Comparison of ENCODE assay signal across 8 cellular contexts in the genomic region with DNA sequence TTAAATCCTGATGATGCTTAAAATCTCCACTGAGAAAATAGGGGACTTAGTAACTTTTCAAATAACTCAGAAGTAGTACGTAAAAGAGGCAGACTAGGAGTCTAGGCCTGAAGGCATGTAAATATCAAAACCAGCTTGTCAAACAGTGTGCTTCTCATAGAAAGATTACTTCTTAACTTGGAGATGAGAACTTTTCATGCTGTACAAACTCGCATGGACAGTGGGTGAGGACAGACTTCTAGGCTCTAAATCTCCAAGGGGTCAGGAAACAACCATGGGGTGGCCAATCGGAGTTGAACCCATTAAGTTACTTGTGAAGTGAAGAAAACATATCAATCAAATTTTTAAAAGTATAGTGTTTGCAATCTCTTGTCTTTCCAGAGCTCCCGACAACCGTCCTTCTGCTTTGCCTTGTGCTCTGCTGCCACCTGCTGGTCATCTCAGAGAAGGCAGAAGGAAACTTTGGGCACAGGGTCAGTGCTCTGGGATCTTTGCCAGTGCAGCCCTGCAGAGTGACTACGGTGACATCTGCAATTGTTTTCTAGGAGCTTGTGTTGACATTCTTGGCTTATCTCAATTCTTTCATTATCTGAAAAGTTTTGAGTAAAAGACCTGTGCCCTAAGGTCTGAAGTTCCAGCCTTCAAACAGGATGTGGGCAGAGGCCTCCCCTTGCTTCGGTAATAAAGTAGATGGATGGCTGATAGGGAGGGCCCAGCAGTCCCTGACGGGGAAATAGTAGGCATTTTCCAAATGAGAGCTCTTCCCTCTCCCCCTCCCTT.
A peak's percentile ranks its signal among the peaks of the same experiment; 100 is the strongest.
DNase-seq lines count a peak whose midpoint lies in the region; ATAC-seq and TF ChIP-seq lines count a peak whose summit lies in the region.

No MANE protein-coding gene starts in this region.

- no peaks in the 10 kb centered on the region for H3K36me3 ChIP-seq in lower lobe of right lung

- peaks cover 20% of the 10 kb centered on the region for H3K4me1 ChIP-seq in lower lobe of right lung

- H3K4me3 ChIP-seq in lower lobe of right lung = no peak overlapping the region

- H3K27me3 ChIP-seq in lower lobe of right lung (ENCODE audit: low read depth) = no peaks in the 10 kb centered on the region

- intact Hi-C loops in lower lobe of right lung (cut with DNase I) = loop anchor here (10.0 kb wide), 1 partner anchor 453 kb away; no protein-coding TSS in a partner anchor

- DNase-seq in AML-193 (lab: John Stamatoyannopoulos, UW) = peak; percentile 59 to 64
- peak; percentile 11 for DNase-seq in NCI-H524 treated with DMSO at 0.1 percent for 48 hours (lab: John Stamatoyannopoulos, UW)
- DNase-seq in activated CD4-positive, alpha-beta T cell treated with anti-CD3 and anti-CD28 coated beads, Interleukin-2, amount 50 U/mL, for 1 hour = peak; percentile 78
- peak; percentile 73 to 79 for DNase-seq in dermis microvascular lymphatic vessel endothelial cell (ENCODE audit: low read depth in 2 of 2)
- DNase-seq in lower lobe of right lung = peak; percentile 81
- DNase-seq in stimulated activated CD4-positive, alpha-beta T cell treated with anti-CD3 and anti-CD28 coated beads, TNF-alpha, amount 100 ng/mL, for 4 hours (ENCODE audit: low read depth in 3 of 3) = peak; percentile 50 to 59 (median 51)

- ATAC-seq in GM19023 (IDR thresholded peaks at IDR 0.05; ENCODE audit: unreplicated experiment) (peak; percentile 87), HG03280 (IDR thresholded peaks at IDR 0.05; ENCODE audit: unreplicated experiment) (peak; percentile 95), lower lobe of right lung (peak; percentile 92 to 93)

- H3K27ac ChIP-seq in lower lobe of right lung = no peak overlapping the region

- no peaks in the 10 kb centered on the region for H3K9me3 ChIP-seq in lower lobe of right lung

- TF ChIP-seq CTCF in lower lobe of right lung (IDR thresholded peaks at IDR 0.05) = peak; percentile 96

Comparison
In these comparisons a context has a peak if more than half of its experiments do, and no peak if none do; other contexts are left out.
1. DNase-seq: peak in every context shown above with its lines; median percentile 81 in lower lobe of right lung; 78 in activated CD4-positive, alpha-beta T cell treated with anti-CD3 and anti-CD28 coated beads, Interleukin-2, amount 50 U/mL, for 1 hour; 76 in dermis microvascular lymphatic vessel endothelial cell; 62 in AML-193; 51 in stimulated activated CD4-positive, alpha-beta T cell treated with anti-CD3 and anti-CD28 coated beads, TNF-alpha, amount 100 ng/mL, for 4 hours; 11 in NCI-H524 treated with DMSO at 0.1 percent for 48 hours.